In the genomic region with DNA sequence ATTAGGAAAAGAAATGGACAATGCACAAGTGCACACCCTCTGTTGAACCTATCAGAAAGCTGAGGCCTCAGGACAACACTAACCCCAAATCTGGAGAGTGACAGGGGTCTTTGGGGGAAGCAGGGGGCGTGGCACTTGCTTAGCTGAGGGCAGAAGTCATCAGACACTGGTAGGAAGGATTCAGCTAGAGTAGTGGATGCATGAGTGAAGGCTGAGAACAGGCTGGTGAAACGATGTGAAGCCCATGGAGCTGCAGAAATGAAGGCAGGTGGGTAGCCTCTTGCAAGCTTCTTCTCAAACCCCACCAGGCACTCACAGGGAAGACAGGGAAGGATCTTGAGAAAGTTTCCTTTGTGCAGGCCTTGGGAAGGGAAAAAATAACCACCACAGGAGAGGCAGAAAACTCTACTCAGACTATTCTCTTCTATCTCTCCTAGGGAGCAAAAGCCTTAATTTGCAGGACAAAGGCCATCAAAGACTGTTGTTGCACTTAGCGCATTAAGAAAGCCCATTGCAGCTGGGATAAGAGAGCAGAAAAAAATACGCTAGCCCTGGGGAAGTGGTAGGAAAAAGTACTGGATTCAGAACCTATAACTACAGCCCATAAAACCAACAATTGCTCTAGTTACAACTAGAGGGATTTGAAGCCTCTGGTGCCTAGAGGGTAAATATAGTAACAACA, we compare ENCODE assay signal across 14 cellular contexts.
DNase-seq lines count a peak whose midpoint lies in the region; FAIRE-seq and TF ChIP-seq lines count a peak whose summit lies in the region.
"Had no signal": no experiment of that assay in that cellular context is flagged by ENCODE, and none has a peak within 500 bp of the region (broad histone marks: within the 10 kb centered on the region; RNA-seq: fewer than 3 reads in every experiment).

No MANE protein-coding gene starts in this region.

- H4K20me1 ChIP-seq in H1 (replicated peaks in 1 of 2; ENCODE audit: control insufficient read depth in 1 of 2, insufficient read depth in 2 of 2, low read length in 2 of 2) (no peaks in the 10 kb centered on the region), neural progenitor cell (ENCODE audit: low read depth) (no peaks in the 10 kb centered on the region)
- H4K20me1 ChIP-seq: BLaER1 treated with 17β-estradiol and CSF1 and Interleukin-3, amounts not matched to agents 10 nM and 100 nM had no signal

- no peak overlapping the region for H2AK5ac ChIP-seq in H1 (ENCODE audit: low read depth, low read length)

- H2AFZ ChIP-seq in H1 (ENCODE audit: low read length) (no peak overlapping the region), neural progenitor cell (replicated peaks) (peak overlapping the region; percentile 26)

- no peak overlapping the region for H4K91ac ChIP-seq in H1 (replicated peaks; ENCODE audit: insufficient read length, low read length)

- no peaks in the 10 kb centered on the region for H3K36me3 ChIP-seq in HAP-1 (replicated peaks)
- no peaks in the 10 kb centered on the region for H3K36me3 ChIP-seq in H1 (ENCODE audit: control insufficient read depth in 2 of 4, insufficient read depth in 4 of 4, low read length in 3 of 4)
- H3K36me3 ChIP-seq in neural progenitor cell, result peaks cover 10% of the 10 kb centered on the region
- H3K36me3 ChIP-seq: BLaER1 treated with 17β-estradiol and CSF1 and Interleukin-3, amounts not matched to agents 10 nM and 100 nM had no signal

- no peak overlapping the region for H2BK15ac ChIP-seq in H1 (ENCODE audit: low read length)

- no peaks in the 10 kb centered on the region for H3K4me1 Mint-ChIP-seq in neural progenitor cell
- H3K4me1 Mint-ChIP-seq: CD4-positive, CD25-positive, alpha-beta regulatory T cell had no signal

- TF ChIP-seq RAD21 in H1 (IDR thresholded peaks at IDR 0.05 in 1 of 2, conservative IDR thresholded peaks at IDR 0.05 in 1 of 2; ENCODE audit: low read depth in 2 of 2, low read length in 2 of 2), result no peak

- H3K23ac ChIP-seq in H1 (ENCODE audit: insufficient read length), result no peak overlapping the region

- H3K4me1 ChIP-seq in HAP-1, result no peaks in the 10 kb centered on the region
- H3K4me1 ChIP-seq in H1 (replicated peaks in 1 of 4; ENCODE audit: control insufficient read depth in 3 of 4, insufficient read depth in 4 of 4, low read length in 3 of 4), result peaks cover 0 to 2% (median under 1%) of the 10 kb centered on the region in 4 experiments; a peak in 2 of 7 replicates
- H3K4me1 ChIP-seq in neural progenitor cell, result peaks cover 4% of the 10 kb centered on the region

- no peak for TF ChIP-seq CTCF in H1 (IDR thresholded peaks at IDR 0.05; ENCODE audit: control extremely low read depth in 1 of 3, insufficient read depth in 1 of 3, low read depth in 1 of 3, low read length in 3 of 3)
- no peak for TF ChIP-seq CTCF in neural progenitor cell (IDR thresholded peaks at IDR 0.05)

- POLR2A ChIA-PET in H1 (lab: Charles Lee; ENCODE audit: partially characterized antibody), result no interaction called here

- TF ChIP-seq EP300 in H1 (IDR thresholded peaks at IDR 0.05; ENCODE audit: borderline replicate concordance in 1 of 2, low read depth in 2 of 2, low read length in 2 of 2), result no peak

- no peak overlapping the region for H3K56ac ChIP-seq in H1 (replicated peaks; ENCODE audit: insufficient read length, low read depth, low read length)

- H3K27me3 Mint-ChIP-seq in neural progenitor cell (ENCODE audit: insufficient read depth, low read depth), result peaks cover 5% of the 10 kb centered on the region

- no peak overlapping the region for H3K14ac ChIP-seq in H1 (ENCODE audit: insufficient read length)

- H3K79me1 ChIP-seq in H1 (ENCODE audit: low read depth, low read length), result no peaks in the 10 kb centered on the region

- in situ Hi-C loops in HAP-1 (cut with MboI; ENCODE audit: low sequenced_read_pairs), result no loop called here

- H3K9me3 ChIP-seq in HAP-1 (no peaks in the 10 kb centered on the region; the same call in none of the 2 replicates), H1 (ENCODE audit: insufficient read depth in 2 of 2, low read depth in 1 of 2, low read length in 1 of 2) (peaks cover 5 to 10% of the 10 kb centered on the region in 2 experiments; a peak in 3 of 4 replicates), neural progenitor cell (ENCODE audit: low read depth) (peaks cover 24% of the 10 kb centered on the region)

- no peak overlapping the region; a peak in 1 of 4 replicates for H3K4me2 ChIP-seq in H1 (ENCODE audit: insufficient read depth in 1 of 2, low read depth in 2 of 2, low read length in 2 of 2)
- peak overlapping the region; percentile 27 for H3K4me2 ChIP-seq in neural progenitor cell
- H3K4me2 ChIP-seq: BLaER1 treated with 17β-estradiol and CSF1 and Interleukin-3, amounts not matched to agents 10 nM and 100 nM; KMS-11 had no signal

- H3K9me3 Mint-ChIP-seq in neural progenitor cell, result peaks cover 40% of the 10 kb centered on the region

- no peaks in the 10 kb centered on the region for H3K36me3 Mint-ChIP-seq in neural progenitor cell
- H3K36me3 Mint-ChIP-seq: CD4-positive, CD25-positive, alpha-beta regulatory T cell had no signal

- H4K8ac ChIP-seq in H1 (ENCODE audit: extremely low read depth, insufficient read depth, low read length), result no peak overlapping the region

- H3K27me3 ChIP-seq in HAP-1 (ENCODE audit: low read depth), result no peaks in the 10 kb centered on the region
- H3K27me3 ChIP-seq in H1 (replicated peaks in 1 of 4; ENCODE audit: control insufficient read depth in 3 of 4, extremely low read depth in 1 of 4, insufficient read depth in 3 of 4, low read length in 3 of 4), result no peaks in the 10 kb centered on the region
- no peaks in the 10 kb centered on the region for H3K27me3 ChIP-seq in neural progenitor cell
- H3K27me3 ChIP-seq: BLaER1 treated with 17β-estradiol and CSF1 and Interleukin-3, amounts not matched to agents 10 nM and 100 nM had no signal

- no peak for TF ChIP-seq POLR2A in H1 (IDR thresholded peaks at IDR 0.05; ENCODE audit: control extremely low read depth in 1 of 2, low read depth in 2 of 2, low read length in 2 of 2)

- 62% methylated on average over 4 of the region's 4 CpGs; no CpG with 5 or more reads in 1 of the 2 experiments for WGBS in H1 (ENCODE audit: extremely low coverage in 1 of 2, insufficient coverage in 1 of 2, insufficient read length in 1 of 2, insufficient replicate concordance in 2 of 2, low coverage in 1 of 2, low lambda C conversion rate in 2 of 2, missing lambda C conversion rate in 1 of 2), 2 experiments

- DNase-seq in ELF-1 (ENCODE audit: low read depth, low spot score) (peak; percentile 27), HAP-1 (ENCODE audit: low spot score in 2 of 2) (peak; percentile 30 to 60), H1 (ENCODE audit: low read depth in 1 of 2, low spot score in 2 of 2) (no peak), neural progenitor cell (ENCODE audit: low spot score) (no peak), retina (no peak), AG20443 (ENCODE audit: low spot score) (no peak), SKM-1 (lab: John Stamatoyannopoulos, UW; ENCODE audit: unreplicated experiment) (no peak)
- DNase-seq: 8988T; CD4-positive, CD25-positive, alpha-beta regulatory T cell; DMS53; GOT3 had no signal

- H3K9ac ChIP-seq in H1 (replicated peaks in 1 of 4; ENCODE audit: extremely low read depth in 1 of 4, low read depth in 3 of 4, low read length in 3 of 4) (no peak overlapping the region), neural progenitor cell (no peak overlapping the region)
- H3K9ac ChIP-seq: BLaER1 treated with 17β-estradiol and CSF1 and Interleukin-3, amounts not matched to agents 10 nM and 100 nM; KMS-11 had no signal

- H2BK5ac ChIP-seq in H1 (ENCODE audit: low read depth, low read length), result no peak overlapping the region

- no peak overlapping the region for H3K4ac ChIP-seq in H1 (replicated peaks; ENCODE audit: insufficient read length, low read depth, low read length)

- H3K18ac ChIP-seq in H1 (ENCODE audit: extremely low read depth, low read length), result no peak overlapping the region; the same call in 1 of the 2 replicates

- no peaks in the 10 kb centered on the region for H3K23me2 ChIP-seq in H1 (ENCODE audit: low read depth, low read length)

- H2BK12ac ChIP-seq in H1 (ENCODE audit: low read depth, low read length), result peak overlapping the region; percentile 53; the same call in 1 of the 2 replicates

- no peak overlapping the region for H4K5ac ChIP-seq in H1 (ENCODE audit: insufficient read length, low read depth, low read length)

- H3K79me2 ChIP-seq in H1 (ENCODE audit: control insufficient read depth in 1 of 2, insufficient read depth in 2 of 2, low read length in 2 of 2) (no peaks in the 10 kb centered on the region), neural progenitor cell (ENCODE audit: low read depth) (no peaks in the 10 kb centered on the region)

- H2BK20ac ChIP-seq in H1 (ENCODE audit: low read length), result no peak overlapping the region

- CTCF ChIA-PET in H1 (lab: Charles Lee; ENCODE audit: partially characterized antibody), result interaction anchor here (0.6 to 1.1 kb wide), 2 partner anchors 47 to 259 kb away, joined by 3 read pairs; no protein-coding TSS in a partner anchor

- peaks cover 12% of the 10 kb centered on the region for H3F3A ChIP-seq in neural progenitor cell (ENCODE audit: low read depth)

- FAIRE-seq in H1 (lab: Jason Lieb, UNC), result peak; percentile 7
- FAIRE-seq: GM12878 had no signal

- H3K4me3 ChIP-seq in HAP-1 (no peak overlapping the region), H1 (ENCODE audit: extremely low read depth in 1 of 4, insufficient read depth in 2 of 4, low read depth in 3 of 4, low read length in 4 of 4) (no peak overlapping the region), neural progenitor cell (no peak overlapping the region)
- H3K4me3 ChIP-seq: BLaER1 treated with 17β-estradiol and CSF1 and Interleukin-3, amounts not matched to agents 10 nM and 100 nM; GM12878 had no signal

- H3K27ac Mint-ChIP-seq in neural progenitor cell, result no peak overlapping the region
- H3K27ac Mint-ChIP-seq: CD4-positive, CD25-positive, alpha-beta regulatory T cell had no signal

- no peak overlapping the region for H3K4me3 Mint-ChIP-seq in neural progenitor cell
- H3K4me3 Mint-ChIP-seq: CD4-positive, CD25-positive, alpha-beta regulatory T cell had no signal

- H2BK120ac ChIP-seq in H1 (replicated peaks; ENCODE audit: low read depth, low read length), result no peak overlapping the region

- H3K27ac ChIP-seq in H1 (ENCODE audit: low read depth, low read length) (no peak overlapping the region), neural progenitor cell (peak overlapping the region; percentile 20)
- H3K27ac ChIP-seq: BLaER1 treated with 17β-estradiol and CSF1 and Interleukin-3, amounts not matched to agents 10 nM and 100 nM; KMS-11 had no signal

TF ChIP-seq in H1, 55 proteins besides CTCF, POLR2A, EP300 and RAD21:
- peak; percentile 53 for TF ChIP-seq NANOG (IDR thresholded peaks at IDR 0.05; ENCODE audit: insufficient read depth, low read depth, low read length, poor library complexity, severe bottlenecking)
- TF ChIP-seq SIRT6 (IDR thresholded peaks at IDR 0.05; ENCODE audit: low read length), result no peak
- no peak for TF ChIP-seq GTF2F1 (IDR thresholded peaks at IDR 0.05; ENCODE audit: borderline replicate concordance, low read depth, low read length)
- no peak for TF ChIP-seq HDAC2 (IDR thresholded peaks at IDR 0.05; ENCODE audit: borderline replicate concordance in 1 of 2, low read depth in 2 of 2, low read length in 2 of 2)

Comparison
In these comparisons a context has a peak if more than half of its experiments do, and no peak if none do; other contexts are left out.
1. DNase-seq: peak in ELF-1 (single experiment) and HAP-1 (2 of 2); none in H1 (0 of 2), neural progenitor cell (single experiment), retina (single experiment), AG20443 (single experiment) and SKM-1 (single experiment).